Comparison of ENCODE assay signal across 38 cellular contexts in genomic region chr11:120857508-120857907, GRCh38.
"Had no signal": no experiment of that assay in that cellular context is flagged by ENCODE, and none has a peak within 500 bp of the region (broad histone marks: within the 10 kb centered on the region; RNA-seq: fewer than 3 reads in every experiment).

No MANE protein-coding gene starts in this region.

- H3K4me3 ChIP-seq: adrenal gland, body of pancreas, breast epithelium had no signal

- H3K9me3 Mint-ChIP-seq: activated CD4-positive, alpha-beta memory T cell treated with anti-CD3 and anti-CD28 coated beads, Interleukin-2, amount 10 ng/mL, durations not matched to agents 7 days and 5 days; activated CD4-positive, alpha-beta T cell treated with anti-CD3 and anti-CD28 coated beads, Interleukin-2, amount 10 ng/mL, durations not matched to agents 7 days and 5 days; activated naive CD4-positive, alpha-beta T cell treated with anti-CD3 and anti-CD28 coated beads for 36 hours; activated naive CD4-positive, alpha-beta T cell treated with anti-CD3 and anti-CD28 coated beads, Interleukin-2, amount 50 U/mL, for 72 hours; activated naive CD8-positive, alpha-beta T cell treated with anti-CD3 and anti-CD28 coated beads for 36 hours; activated T-cell treated with anti-CD3 and anti-CD28 coated beads, Interleukin-2, amount 50 U/mL, for 24 hours; activated T-cell treated with anti-CD3 and anti-CD28 coated beads, Interleukin-2, amount 50 U/mL, for 72 hours; activated T-helper 1 cell treated with anti-CD3 and anti-CD28 coated beads, Interleukin-12 subunit alpha, Interleukin-12 subunit beta, Interleukin-2, Interleukin-4 antibody, amounts not matched to agents 30 ng/mL and 10 ng/mL and 1 ng/mL, durations not matched to agents 14 hours and 24 hours and 36 hours; activated T-helper 17 cell treated with anti-CD3 and anti-CD28 coated beads, Interleukin-2, amount 50 U/mL, for 72 hours; T-helper 1 cell treated with Interleukin-12 subunit alpha and Interleukin-12 subunit beta and Interleukin-4 antibody, amounts not matched to agents 30 μg/mL and 1 μg/mL, for 36 hours; T-helper 2 cell treated with Interferon-gamma antibody and Interleukin-4, amounts not matched to agents 5 μg/mL and 100 μg/mL, for 36 hours; WTC11 had no signal

- H3K27me3 Mint-ChIP-seq: activated CD4-positive, alpha-beta memory T cell treated with anti-CD3 and anti-CD28 coated beads, Interleukin-2, amount 10 ng/mL, durations not matched to agents 7 days and 5 days; activated CD4-positive, alpha-beta T cell treated with anti-CD3 and anti-CD28 coated beads, Interleukin-2, amount 10 ng/mL, durations not matched to agents 7 days and 5 days; activated CD8-positive, alpha-beta memory T cell treated with anti-CD3 and anti-CD28 coated beads, Interleukin-2, amount 10 ng/mL, durations not matched to agents 7 days and 5 days; activated naive CD8-positive, alpha-beta T cell treated with anti-CD3 and anti-CD28 coated beads for 36 hours had no signal

- H3K9me3 ChIP-seq: adrenal gland, body of pancreas, breast epithelium had no signal

- H3K4me1 Mint-ChIP-seq: activated CD4-positive, alpha-beta memory T cell treated with anti-CD3 and anti-CD28 coated beads, Interleukin-2, amount 10 ng/mL, durations not matched to agents 7 days and 5 days; activated CD4-positive, alpha-beta T cell treated with anti-CD3 and anti-CD28 coated beads for 36 hours; activated CD4-positive, alpha-beta T cell treated with anti-CD3 and anti-CD28 coated beads, Interleukin-2, amount 10 ng/mL, durations not matched to agents 7 days and 5 days; activated CD8-positive, alpha-beta memory T cell treated with anti-CD3 and anti-CD28 coated beads, Interleukin-2, amount 10 ng/mL, durations not matched to agents 7 days and 5 days; activated naive CD8-positive, alpha-beta T cell treated with anti-CD3 and anti-CD28 coated beads for 36 hours; activated T-helper 17 cell treated with anti-CD3 and anti-CD28 coated beads, Interleukin-2, amount 50 U/mL, for 72 hours had no signal

- H3K27ac ChIP-seq: adrenal gland, body of pancreas, brain microvascular endothelial cell, breast epithelium, WERI-Rb-1 had no signal

- H3K4me3 Mint-ChIP-seq: activated CD4-positive, alpha-beta memory T cell treated with anti-CD3 and anti-CD28 coated beads, Interleukin-2, amount 10 ng/mL, durations not matched to agents 7 days and 5 days; activated CD4-positive, alpha-beta T cell treated with anti-CD3 and anti-CD28 coated beads for 36 hours; activated CD4-positive, alpha-beta T cell treated with anti-CD3 and anti-CD28 coated beads, Interleukin-2, amount 10 ng/mL, durations not matched to agents 7 days and 5 days; activated CD8-positive, alpha-beta memory T cell treated with anti-CD3 and anti-CD28 coated beads, Interleukin-2, amount 10 ng/mL, durations not matched to agents 7 days and 5 days; activated CD8-positive, alpha-beta T cell treated with anti-CD3 and anti-CD28 coated beads, Interleukin-2, amount 10 ng/mL, durations not matched to agents 7 days and 5 days; activated naive CD4-positive, alpha-beta T cell treated with anti-CD3 and anti-CD28 coated beads for 36 hours; activated naive CD8-positive, alpha-beta T cell treated with anti-CD3 and anti-CD28 coated beads for 36 hours; activated T-cell treated with anti-CD3 and anti-CD28 coated beads, Interleukin-2, amount 50 U/mL, for 24 hours; activated T-cell treated with anti-CD3 and anti-CD28 coated beads, Interleukin-2, amount 50 U/mL, for 72 hours; activated T-helper 1 cell treated with anti-CD3 and anti-CD28 coated beads, Interleukin-12 subunit alpha, Interleukin-12 subunit beta, Interleukin-2, Interleukin-4 antibody, amounts not matched to agents 30 ng/mL and 10 ng/mL and 1 ng/mL, durations not matched to agents 14 hours and 24 hours and 36 hours; activated T-helper 17 cell treated with anti-CD3 and anti-CD28 coated beads, Interleukin-2, amount 50 U/mL, for 72 hours; T-helper 1 cell treated with Interleukin-12 subunit alpha and Interleukin-12 subunit beta and Interleukin-4 antibody, amounts not matched to agents 30 μg/mL and 1 μg/mL, for 36 hours; T-helper 2 cell treated with Interferon-gamma antibody and Interleukin-4, amounts not matched to agents 5 μg/mL and 100 μg/mL, for 36 hours; WTC11 had no signal

- H3K36me3 Mint-ChIP-seq: activated CD8-positive, alpha-beta memory T cell treated with anti-CD3 and anti-CD28 coated beads, Interleukin-2, amount 10 ng/mL, durations not matched to agents 7 days and 5 days; activated naive CD4-positive, alpha-beta T cell treated with anti-CD3 and anti-CD28 coated beads, Interleukin-2, amount 50 U/mL, for 72 hours; activated naive CD8-positive, alpha-beta T cell treated with anti-CD3 and anti-CD28 coated beads for 36 hours; WTC11 had no signal

- DNase-seq: activated CD4-positive, alpha-beta memory T cell treated with anti-CD3 and anti-CD28 coated beads, Interleukin-2, amount 10 ng/mL, durations not matched to agents 7 days and 5 days; activated CD4-positive, alpha-beta T cell treated with anti-CD3 and anti-CD28 coated beads for 1 hour; activated CD4-positive, alpha-beta T cell treated with anti-CD3 and anti-CD28 coated beads for 36 hours; activated CD4-positive, alpha-beta T cell treated with anti-CD3 and anti-CD28 coated beads for 48 hours; activated CD4-positive, alpha-beta T cell treated with anti-CD3 and anti-CD28 coated beads, Interleukin-2, amount 10 ng/mL, durations not matched to agents 7 days and 5 days; activated CD4-positive, alpha-beta T cell treated with anti-CD3 and anti-CD28 coated beads, Interleukin-2, amount 50 U/mL, for 48 hours; activated CD4-positive, CD25-positive, alpha-beta regulatory T cell; activated CD8-positive, alpha-beta memory T cell treated with anti-CD3 and anti-CD28 coated beads for 24 hours; activated CD8-positive, alpha-beta memory T cell treated with anti-CD3 and anti-CD28 coated beads, Interleukin-2, amount 10 ng/mL, durations not matched to agents 7 days and 5 days; activated CD8-positive, alpha-beta memory T cell treated with anti-CD3 and anti-CD28 coated beads, Interleukin-2, amount 50 U/mL, for 48 hours; activated CD8-positive, alpha-beta T cell treated with anti-CD3 and anti-CD28 coated beads, Interleukin-2, amount 10 ng/mL, durations not matched to agents 7 days and 5 days; activated effector memory CD4-positive, alpha-beta T cell treated with anti-CD3 and anti-CD28 coated beads, Interleukin-2, amount 50 U/mL, for 16 hours; activated gamma-delta T cell treated with Interleukin-2 at 50 U/mL for 16 hours; activated naive CD4-positive, alpha-beta T cell; activated naive CD4-positive, alpha-beta T cell treated with anti-CD3 and anti-CD28 coated beads for 36 hours; activated naive CD4-positive, alpha-beta T cell treated with anti-CD3 and anti-CD28 coated beads, Interleukin-2, amount 50 U/mL, for 16 hours; activated naive CD8-positive, alpha-beta T cell treated with anti-CD3 and anti-CD28 coated beads for 36 hours; activated T-cell treated with anti-CD3 and anti-CD28 coated beads, Interleukin-2, amount 50 U/mL, for 24 hours; activated T-cell treated with anti-CD3 and anti-CD28 coated beads, Interleukin-2, amount 50 U/mL, for 72 hours; adrenal gland; amniotic stem cell; aorta; body of pancreas; brain microvascular endothelial cell; central memory CD4-positive, alpha-beta T cell; SW 1271; T-helper 1 cell; T-helper 2 cell; T-helper 9 cell; WERI-Rb-1 had no signal

- H3K27me3 ChIP-seq: adrenal gland, body of pancreas, brain microvascular endothelial cell, breast epithelium had no signal

- ATAC-seq: activated CD4-positive, alpha-beta T cell treated with anti-CD3 and anti-CD28 coated beads for 36 hours; activated CD4-positive, CD25-positive, alpha-beta regulatory T cell treated with anti-CD3 and anti-CD28 coated beads, Interleukin-2, amount 50 U/mL, for 24 hours; activated CD8-positive, alpha-beta memory T cell treated with anti-CD3 and anti-CD28 coated beads, Interleukin-2, amount 10 ng/mL, durations not matched to agents 7 days and 5 days; activated CD8-positive, alpha-beta T cell treated with anti-CD3 and anti-CD28 coated beads, Interleukin-2, amount 10 ng/mL, durations not matched to agents 7 days and 5 days; activated naive CD4-positive, alpha-beta T cell treated with anti-CD3 and anti-CD28 coated beads, Interleukin-2, amount 50 U/mL, for 72 hours; activated T-cell treated with anti-CD3 and anti-CD28 coated beads, Interleukin-2, amount 50 U/mL, for 72 hours; activated T-helper 17 cell treated with anti-CD3 and anti-CD28 coated beads, Interleukin-2, amount 50 U/mL, for 72 hours; body of pancreas; WTC11 had no signal

- H3K36me3 ChIP-seq: adrenal gland, brain microvascular endothelial cell, breast epithelium, WERI-Rb-1 had no signal

- H3K27ac Mint-ChIP-seq: activated CD4-positive, alpha-beta memory T cell treated with anti-CD3 and anti-CD28 coated beads, Interleukin-2, amount 10 ng/mL, durations not matched to agents 7 days and 5 days; activated CD4-positive, alpha-beta T cell treated with anti-CD3 and anti-CD28 coated beads for 36 hours; activated CD4-positive, alpha-beta T cell treated with anti-CD3 and anti-CD28 coated beads, Interleukin-2, amount 10 ng/mL, durations not matched to agents 7 days and 5 days; activated CD8-positive, alpha-beta memory T cell treated with anti-CD3 and anti-CD28 coated beads, Interleukin-2, amount 10 ng/mL, durations not matched to agents 7 days and 5 days; activated CD8-positive, alpha-beta T cell treated with anti-CD3 and anti-CD28 coated beads, Interleukin-2, amount 10 ng/mL, durations not matched to agents 7 days and 5 days; activated naive CD4-positive, alpha-beta T cell treated with anti-CD3 and anti-CD28 coated beads for 36 hours; activated naive CD4-positive, alpha-beta T cell treated with anti-CD3 and anti-CD28 coated beads, Interleukin-2, amount 50 U/mL, for 72 hours; activated naive CD8-positive, alpha-beta T cell treated with anti-CD3 and anti-CD28 coated beads for 36 hours; activated T-cell treated with anti-CD3 and anti-CD28 coated beads, Interleukin-2, amount 50 U/mL, for 24 hours; activated T-cell treated with anti-CD3 and anti-CD28 coated beads, Interleukin-2, amount 50 U/mL, for 72 hours; activated T-helper 1 cell treated with anti-CD3 and anti-CD28 coated beads, Interleukin-12 subunit alpha, Interleukin-12 subunit beta, Interleukin-2, Interleukin-4 antibody, amounts not matched to agents 30 ng/mL and 10 ng/mL and 1 ng/mL, durations not matched to agents 14 hours and 24 hours and 36 hours; activated T-helper 17 cell treated with anti-CD3 and anti-CD28 coated beads, Interleukin-2, amount 50 U/mL, for 72 hours; T-helper 1 cell treated with Interleukin-12 subunit alpha and Interleukin-12 subunit beta and Interleukin-4 antibody, amounts not matched to agents 30 μg/mL and 1 μg/mL, for 36 hours; T-helper 2 cell treated with Interferon-gamma antibody and Interleukin-4, amounts not matched to agents 5 μg/mL and 100 μg/mL, for 36 hours; WTC11 had no signal

- H3K4me1 ChIP-seq: adrenal gland, body of pancreas, breast epithelium had no signal
